Comparison of ENCODE assay signal across 8 cellular contexts in the genomic region with DNA sequence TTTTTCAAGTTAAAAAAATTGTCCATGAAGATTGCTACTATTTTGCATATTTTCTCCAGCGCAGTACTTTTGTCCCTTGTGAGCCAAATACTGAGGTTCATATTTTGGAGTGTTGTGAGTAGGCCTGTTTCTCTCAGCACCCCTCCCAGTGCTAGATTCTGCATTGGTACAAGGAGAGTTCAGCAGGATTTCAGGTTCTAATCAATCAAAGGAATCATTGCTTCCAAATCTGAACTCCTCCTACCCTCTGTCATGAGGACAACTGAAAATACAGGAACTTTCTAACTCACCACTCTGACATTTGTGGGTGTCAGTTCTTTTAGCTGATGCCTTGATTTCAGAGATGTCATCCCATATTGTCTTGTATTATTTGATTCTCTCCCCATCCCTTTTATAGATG.
"Had no signal": no experiment of that assay in that cellular context is flagged by ENCODE, and none has a peak within 500 bp of the region (broad histone marks: within the 10 kb centered on the region; RNA-seq: fewer than 3 reads in every experiment).

No MANE protein-coding gene starts in this region.

- H3K4me3 ChIP-seq: GM23248, GM23338, HAP-1 had no signal

- H3K36me3 ChIP-seq: HAP-1 had no signal

- H3K27ac ChIP-seq: GM23248 had no signal

- H3K4me3 Mint-ChIP-seq: GM23338, H9, HFFc6 had no signal

- H3K9me3 ChIP-seq: HAP-1 had no signal

- H3K4me1 ChIP-seq: HAP-1 had no signal

- H3K27ac Mint-ChIP-seq: GM23338, H9, HFFc6 had no signal

- DNase-seq: GM23248, GOT3, H7, H9, HCEC 1CT, HFFc6 had no signal

- H3K9me3 Mint-ChIP-seq: GM23338, H9, HFFc6 had no signal
